Comparison of ENCODE assay signal across 1 cellular context in the genomic region with DNA sequence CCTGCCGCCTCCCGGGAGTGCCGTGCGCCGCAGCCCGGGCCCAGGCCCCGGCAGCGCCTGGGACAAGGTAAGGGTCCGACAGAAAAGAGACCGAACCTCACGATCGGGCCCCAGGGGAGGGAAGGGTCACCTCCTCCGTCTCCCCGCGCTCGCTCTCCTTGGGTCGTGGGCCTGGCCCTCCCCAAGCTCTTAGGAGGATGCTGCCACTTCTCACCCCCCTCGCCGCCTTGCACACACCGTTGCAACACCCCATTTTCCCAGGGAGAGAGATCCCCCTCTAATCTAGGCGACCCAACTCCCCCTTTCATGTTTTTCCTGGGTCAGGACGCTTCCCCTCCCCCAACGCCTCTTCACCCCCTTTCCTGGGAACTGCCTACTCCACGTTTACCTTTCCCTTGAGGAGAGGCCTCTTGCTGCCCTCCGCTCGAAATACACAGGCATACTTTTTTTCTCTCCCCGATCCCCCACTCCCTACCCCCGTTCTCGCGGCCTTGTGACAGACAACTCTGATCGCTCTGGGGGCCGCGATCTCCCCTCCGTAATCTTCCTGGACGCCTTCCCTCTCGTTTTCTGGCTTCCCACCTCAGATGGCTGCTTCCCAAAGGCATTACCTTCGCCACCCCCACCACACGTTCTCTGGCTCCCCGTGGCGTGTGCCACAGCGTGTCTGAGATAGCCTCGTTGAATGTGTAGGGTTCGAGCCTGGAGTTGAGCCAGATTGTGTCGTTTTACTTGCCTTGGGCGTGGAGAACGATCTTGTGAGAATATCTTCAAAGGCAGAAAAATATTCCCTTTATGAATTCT.
TF ChIP-seq lines count a peak whose summit lies in the region.

No MANE protein-coding gene starts in this region.

TF ChIP-seq in HepG2, 621 proteins besides CTCF, POLR2A, EP300 and RAD21 (continued from another document and continues in another):
- TF ChIP-seq DDIT3 (CRISPR knock-in tag; IDR thresholded peaks at IDR 0.05) = no peak
- TF ChIP-seq ZNF83 (CRISPR knock-in tag; IDR thresholded peaks at IDR 0.05; ENCODE audit: borderline replicate concordance) = no peak
- peak; percentile 54 for TF ChIP-seq TGIF2 (CRISPR knock-in tag; IDR thresholded peaks at IDR 0.05)
- TF ChIP-seq DPF2 (CRISPR knock-in tag; IDR thresholded peaks at IDR 0.05; ENCODE audit: borderline replicate concordance, low read depth) = no peak
- 0 out of 2 replicates have a peak, but pooled peaks have one; percentile 29 for TF ChIP-seq ZFYVE20 (CRISPR knock-in tag; IDR thresholded peaks at IDR 0.05; ENCODE audit: borderline replicate concordance, low read depth)
- TF ChIP-seq, protein P1, sequence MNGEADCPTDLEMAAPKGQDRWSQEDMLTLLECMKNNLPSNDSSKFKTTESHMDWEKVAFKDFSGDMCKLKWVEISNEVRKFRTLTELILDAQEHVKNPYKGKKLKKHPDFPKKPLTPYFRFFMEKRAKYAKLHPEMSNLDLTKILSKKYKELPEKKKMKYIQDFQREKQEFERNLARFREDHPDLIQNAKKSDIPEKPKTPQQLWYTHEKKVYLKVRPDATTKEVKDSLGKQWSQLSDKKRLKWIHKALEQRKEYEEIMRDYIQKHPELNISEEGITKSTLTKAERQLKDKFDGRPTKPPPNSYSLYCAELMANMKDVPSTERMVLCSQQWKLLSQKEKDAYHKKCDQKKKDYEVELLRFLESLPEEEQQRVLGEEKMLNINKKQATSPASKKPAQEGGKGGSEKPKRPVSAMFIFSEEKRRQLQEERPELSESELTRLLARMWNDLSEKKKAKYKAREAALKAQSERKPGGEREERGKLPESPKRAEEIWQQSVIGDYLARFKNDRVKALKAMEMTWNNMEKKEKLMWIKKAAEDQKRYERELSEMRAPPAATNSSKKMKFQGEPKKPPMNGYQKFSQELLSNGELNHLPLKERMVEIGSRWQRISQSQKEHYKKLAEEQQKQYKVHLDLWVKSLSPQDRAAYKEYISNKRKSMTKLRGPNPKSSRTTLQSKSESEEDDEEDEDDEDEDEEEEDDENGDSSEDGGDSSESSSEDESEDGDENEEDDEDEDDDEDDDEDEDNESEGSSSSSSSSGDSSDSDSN (CRISPR knock-in tag; IDR thresholded peaks at IDR 0.05) = peak; percentile 83
- no peak for TF ChIP-seq RFXAP (CRISPR knock-in tag; IDR thresholded peaks at IDR 0.05; ENCODE audit: borderline replicate concordance)
- TF ChIP-seq ZNF274 (CRISPR knock-in tag; IDR thresholded peaks at IDR 0.05) = peak; percentile 81; the same call in 1 of the 2 replicates
- TF ChIP-seq ZC3H4 (CRISPR knock-in tag; IDR thresholded peaks at IDR 0.05; ENCODE audit: borderline replicate concordance) = 0 out of 2 replicates have a peak, but pooled peaks have one; percentile 30
- TF ChIP-seq, protein P2, sequence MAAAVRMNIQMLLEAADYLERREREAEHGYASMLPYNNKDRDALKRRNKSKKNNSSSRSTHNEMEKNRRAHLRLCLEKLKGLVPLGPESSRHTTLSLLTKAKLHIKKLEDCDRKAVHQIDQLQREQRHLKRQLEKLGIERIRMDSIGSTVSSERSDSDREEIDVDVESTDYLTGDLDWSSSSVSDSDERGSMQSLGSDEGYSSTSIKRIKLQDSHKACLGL (CRISPR knock-in tag; IDR thresholded peaks at IDR 0.05) = 0 out of 2 replicates have a peak, but pooled peaks have one; percentile 40
- no peak for TF ChIP-seq KLF6 (CRISPR knock-in tag; IDR thresholded peaks at IDR 0.05)
- 0 out of 2 replicates have a peak, but pooled peaks have one; percentile 30 for TF ChIP-seq ZNF441 (CRISPR knock-in tag; IDR thresholded peaks at IDR 0.05; ENCODE audit: borderline replicate concordance)
- no peak for TF ChIP-seq THYN1 (CRISPR knock-in tag; IDR thresholded peaks at IDR 0.05; ENCODE audit: borderline replicate concordance, low read depth)
- no peak for TF ChIP-seq ZNF607 (CRISPR knock-in tag; IDR thresholded peaks at IDR 0.05; ENCODE audit: borderline replicate concordance)
- peak; percentile 84; the same call in 1 of the 2 replicates for TF ChIP-seq REXO4 (CRISPR knock-in tag; IDR thresholded peaks at IDR 0.05; ENCODE audit: borderline replicate concordance)
- TF ChIP-seq BRD4 (CRISPR knock-in tag; IDR thresholded peaks at IDR 0.05) = peak; percentile 70; the same call in 1 of the 2 replicates
- TF ChIP-seq SALL1 (CRISPR knock-in tag; IDR thresholded peaks at IDR 0.05) = peak; percentile 36; the same call in 1 of the 2 replicates
- no peak; the same call in 1 of the 2 replicates for TF ChIP-seq KMT2B (CRISPR knock-in tag; IDR thresholded peaks at IDR 0.05)
- TF ChIP-seq HDAC1 (CRISPR knock-in tag; IDR thresholded peaks at IDR 0.05) = peak; percentile 69; the same call in 1 of the 2 replicates
- TF ChIP-seq NFYB (CRISPR knock-in tag; IDR thresholded peaks at IDR 0.05) = no peak
- no peak for TF ChIP-seq ZBTB40 (IDR thresholded peaks at IDR 0.05)
- peak; percentile 51; the same call in 1 of the 2 replicates for TF ChIP-seq ZBTB40 (CRISPR knock-in tag; IDR thresholded peaks at IDR 0.05)
- TF ChIP-seq, protein P3, sequence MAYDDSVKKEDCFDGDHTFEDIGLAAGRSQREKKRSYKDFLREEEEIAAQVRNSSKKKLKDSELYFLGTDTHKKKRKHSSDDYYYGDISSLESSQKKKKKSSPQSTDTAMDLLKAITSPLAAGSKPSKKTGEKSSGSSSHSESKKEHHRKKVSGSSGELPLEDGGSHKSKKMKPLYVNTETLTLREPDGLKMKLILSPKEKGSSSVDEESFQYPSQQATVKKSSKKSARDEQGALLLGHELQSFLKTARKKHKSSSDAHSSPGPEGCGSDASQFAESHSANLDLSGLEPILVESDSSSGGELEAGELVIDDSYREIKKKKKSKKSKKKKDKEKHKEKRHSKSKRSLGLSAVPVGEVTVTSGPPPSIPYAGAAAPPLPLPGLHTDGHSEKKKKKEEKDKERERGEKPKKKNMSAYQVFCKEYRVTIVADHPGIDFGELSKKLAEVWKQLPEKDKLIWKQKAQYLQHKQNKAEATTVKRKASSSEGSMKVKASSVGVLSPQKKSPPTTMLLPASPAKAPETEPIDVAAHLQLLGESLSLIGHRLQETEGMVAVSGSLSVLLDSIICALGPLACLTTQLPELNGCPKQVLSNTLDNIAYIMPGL (CRISPR knock-in tag; IDR thresholded peaks at IDR 0.05; ENCODE audit: borderline replicate concordance in 1 of 2, low read depth in 1 of 2) = peak; percentile 19 to 48; a peak in 2 of 4 replicates
- TF ChIP-seq, protein P4, sequence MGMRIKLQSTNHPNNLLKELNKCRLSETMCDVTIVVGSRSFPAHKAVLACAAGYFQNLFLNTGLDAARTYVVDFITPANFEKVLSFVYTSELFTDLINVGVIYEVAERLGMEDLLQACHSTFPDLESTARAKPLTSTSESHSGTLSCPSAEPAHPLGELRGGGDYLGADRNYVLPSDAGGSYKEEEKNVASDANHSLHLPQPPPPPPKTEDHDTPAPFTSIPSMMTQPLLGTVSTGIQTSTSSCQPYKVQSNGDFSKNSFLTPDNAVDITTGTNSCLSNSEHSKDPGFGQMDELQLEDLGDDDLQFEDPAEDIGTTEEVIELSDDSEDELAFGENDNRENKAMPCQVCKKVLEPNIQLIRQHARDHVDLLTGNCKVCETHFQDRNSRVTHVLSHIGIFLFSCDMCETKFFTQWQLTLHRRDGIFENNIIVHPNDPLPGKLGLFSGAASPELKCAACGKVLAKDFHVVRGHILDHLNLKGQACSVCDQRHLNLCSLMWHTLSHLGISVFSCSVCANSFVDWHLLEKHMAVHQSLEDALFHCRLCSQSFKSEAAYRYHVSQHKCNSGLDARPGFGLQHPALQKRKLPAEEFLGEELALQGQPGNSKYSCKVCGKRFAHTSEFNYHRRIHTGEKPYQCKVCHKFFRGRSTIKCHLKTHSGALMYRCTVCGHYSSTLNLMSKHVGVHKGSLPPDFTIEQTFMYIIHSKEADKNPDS (CRISPR knock-in tag; IDR thresholded peaks at IDR 0.05) = no peak
- no peak for TF ChIP-seq TCF7 (IDR thresholded peaks at IDR 0.05; ENCODE audit: low read depth)
- no peak for TF ChIP-seq MED1 (CRISPR knock-in tag; IDR thresholded peaks at IDR 0.05)
- peak; percentile 12 for TF ChIP-seq DMAP1 (CRISPR knock-in tag; IDR thresholded peaks at IDR 0.05)
- 0 out of 2 replicates have a peak, but pooled peaks have one; percentile 13 for TF ChIP-seq ZNF550 (CRISPR knock-in tag; IDR thresholded peaks at IDR 0.05; ENCODE audit: borderline replicate concordance)
- TF ChIP-seq, protein P5, sequence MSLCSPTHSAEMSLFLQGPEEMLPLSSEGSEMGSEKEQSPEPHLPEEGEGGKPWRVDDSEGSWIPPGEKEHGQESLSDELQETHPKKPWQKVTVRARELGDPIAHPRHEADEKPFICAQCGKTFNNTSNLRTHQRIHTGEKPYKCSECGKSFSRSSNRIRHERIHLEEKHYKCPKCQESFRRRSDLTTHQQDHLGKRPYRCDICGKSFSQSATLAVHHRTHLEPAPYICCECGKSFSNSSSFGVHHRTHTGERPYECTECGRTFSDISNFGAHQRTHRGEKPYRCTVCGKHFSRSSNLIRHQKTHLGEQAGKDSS (CRISPR knock-in tag; IDR thresholded peaks at IDR 0.05; ENCODE audit: borderline replicate concordance, low read depth) = 0 out of 2 replicates have a peak, but pooled peaks have one; percentile 22
- TF ChIP-seq ZMAT3 (CRISPR knock-in tag; conservative IDR thresholded peaks at IDR 0.05) = peak; percentile 58; the same call in 1 of the 2 replicates
- no peak for TF ChIP-seq TBX2 (CRISPR knock-in tag; IDR thresholded peaks at IDR 0.05; ENCODE audit: borderline replicate concordance)
- TF ChIP-seq KMT2A (CRISPR knock-in tag; IDR thresholded peaks at IDR 0.05) = peak; percentile 19; the same call in 1 of the 2 replicates
- peak; percentile 43; the same call in 1 of the 2 replicates for TF ChIP-seq HIVEP1 (CRISPR knock-in tag; IDR thresholded peaks at IDR 0.05)
- TF ChIP-seq AGO2 (optimal IDR thresholded peaks at IDR 0.05; ENCODE audit: low read depth, low read length) = peak; percentile 70
- TF ChIP-seq ZNF234 (CRISPR knock-in tag; conservative IDR thresholded peaks at IDR 0.05) = no peak
- 0 out of 2 replicates have a peak, but pooled peaks have one; percentile 20 for TF ChIP-seq ZFP82 (CRISPR knock-in tag; IDR thresholded peaks at IDR 0.05; ENCODE audit: borderline replicate concordance)
- TF ChIP-seq ZNF713 (CRISPR knock-in tag; IDR thresholded peaks at IDR 0.05) = 0 out of 2 replicates have a peak, but pooled peaks have one; percentile 10
- peak; percentile 85 for TF ChIP-seq ZFX (CRISPR knock-in tag; IDR thresholded peaks at IDR 0.05; ENCODE audit: low read depth)
- TF ChIP-seq ZNF20 (CRISPR knock-in tag; IDR thresholded peaks at IDR 0.05) = no peak
- TF ChIP-seq ATF7-NPFF (CRISPR knock-in tag; IDR thresholded peaks at IDR 0.05; ENCODE audit: low read depth) = peak; percentile 38
